8 cellular contexts compared by ENCODE assay signal in genomic region chr9:99221623-99222415, GRCh38. TPM values are rescaled to one million over a fixed set of nuclear protein-coding genes. Genes with fewer than 3 reads are reported as not detected.
A peak's percentile ranks its signal among the peaks of the same experiment; 100 is the strongest.
DNase-seq lines count a peak whose midpoint lies in the region; ATAC-seq and TF ChIP-seq lines count a peak whose summit lies in the region.

ALG2 (minus strand) TSS chr9:99221942; CDS start chr9:99221894, 48 bp downstream.
SEC61B (plus strand) TSS chr9:99222282; CDS start chr9:99222364, 82 bp downstream.

- H3K27me3 ChIP-seq in HUES64 (ENCODE audit: insufficient read depth, low read length) (no peaks in the 10 kb centered on the region), OCI-LY1 (ENCODE audit: insufficient read depth, low read length) (no peaks in the 10 kb centered on the region)

- H3K4me3 Mint-ChIP-seq in Calu3 (ENCODE audit: low read depth, unreplicated experiment) (peak within 1 kb of the TSS; percentile 100), endothelial cell (ENCODE audit: unreplicated experiment) (peak within 1 kb of the TSS; percentile 99), mesothelial cell of epicardium (peak within 1 kb of the TSS; percentile 96)

- no TSS peak for BruUV-seq in Calu3 (replicated peaks; lab: Mats Ljungman, UMichigan)

- H3K9ac ChIP-seq in HUES64 (ENCODE audit: low read depth, low read length) (peak within 1 kb of the TSS; percentile 93), OCI-LY1 (ENCODE audit: low read length) (peak within 1 kb of the TSS; percentile 92)

- under 1% methylated on average over 69 of the region's 69 CpGs for WGBS in HUES64

- H3K36me3 Mint-ChIP-seq in Calu3 (ENCODE audit: insufficient read depth, unreplicated experiment) = peaks cover 38% of the 10 kb centered on the region
- peaks cover 33% of the 10 kb centered on the region for H3K36me3 Mint-ChIP-seq in endothelial cell (ENCODE audit: low read depth, unreplicated experiment)
- H3K36me3 Mint-ChIP-seq in mesothelial cell of epicardium = peaks cover 25% of the 10 kb centered on the region

- no peak within 1 kb of the TSS for H2AFZ ChIP-seq in OCI-LY1 (ENCODE audit: low read length)

- H3K79me2 ChIP-seq in OCI-LY1 (ENCODE audit: insufficient read depth, low read length) = peaks cover 63% of the 10 kb centered on the region

- H3K4me2 ChIP-seq in OCI-LY1 (ENCODE audit: low read length) = peak within 1 kb of the TSS; percentile 95

- CTCF ChIA-PET in Calu3 (lab: Charles Lee) = interaction anchor here (0.6 to 1.3 kb wide), 2 partner anchors 10 to 977 kb away, joined by 5 to 7 read pairs; no protein-coding TSS in a partner anchor

- H3K27ac ChIP-seq in HUES64 (ENCODE audit: low read depth, low read length) (peak within 1 kb of the TSS; percentile 95), OCI-LY1 (ENCODE audit: low read depth, low read length, poor library complexity, severe bottlenecking) (peak within 1 kb of the TSS; percentile 74)

- H3K9me3 Mint-ChIP-seq in Calu3 (ENCODE audit: low read depth, unreplicated experiment) (no peaks in the 10 kb centered on the region), endothelial cell (ENCODE audit: unreplicated experiment) (no peaks in the 10 kb centered on the region), mesothelial cell of epicardium (no peaks in the 10 kb centered on the region)

- peak within 1 kb of the TSS; percentile 93 for H3K4me3 ChIP-seq in HUES64 (ENCODE audit: low read length)
- H3K4me3 ChIP-seq in OCI-LY1 (ENCODE audit: low read depth, low read length, poor library complexity, severe bottlenecking) = peak within 1 kb of the TSS; percentile 85

- H3K27ac Mint-ChIP-seq in Calu3 (ENCODE audit: unreplicated experiment) (peak within 1 kb of the TSS; percentile 98), endothelial cell (ENCODE audit: unreplicated experiment) (peak within 1 kb of the TSS; percentile 99), mesothelial cell of epicardium (peak within 1 kb of the TSS; percentile 100)

- H3K4me1 ChIP-seq in HUES64 (ENCODE audit: insufficient read depth, low read length) = peaks cover 4% of the 10 kb centered on the region; the same call in 1 of the 2 replicates
- H3K4me1 ChIP-seq in OCI-LY1 (ENCODE audit: insufficient read depth, low read length, severe bottlenecking) = peaks cover 47% of the 10 kb centered on the region

- H3K9me3 ChIP-seq in HUES64 (ENCODE audit: insufficient read depth, low read depth, low read length) (no peaks in the 10 kb centered on the region), OCI-LY1 (ENCODE audit: low read length) (no peaks in the 10 kb centered on the region)

- H3K27me3 Mint-ChIP-seq in Calu3 (ENCODE audit: unreplicated experiment) (no peaks in the 10 kb centered on the region), endothelial cell (ENCODE audit: unreplicated experiment) (peaks cover 9% of the 10 kb centered on the region), mesothelial cell of epicardium (ENCODE audit: low read depth) (no peaks in the 10 kb centered on the region)

- peak; percentile 88 for DNase-seq in Calu3
- peak; percentile 96 for DNase-seq in activated CD8-positive, alpha-beta memory T cell treated with anti-CD3 and anti-CD28 coated beads, Interleukin-2, amount 50 U/mL, for 48 hours
- peak; percentile 94 for DNase-seq in endothelial cell (ENCODE audit: low spot score)
- DNase-seq in mesothelial cell of epicardium (ENCODE audit: low spot score in 2 of 2, unreplicated experiment in 2 of 2) = peak; percentile 84 to 89
- peak; percentile 90 to 91 for DNase-seq in stimulated activated CD8-positive, alpha-beta memory T cell treated with anti-CD3 and anti-CD28 coated beads, Interleukin-15, amount 100 ng/mL, for 48 hours (ENCODE audit: low read depth in 2 of 2)

- intact Hi-C loops in Calu3 (cut with micrococcal nuclease; ENCODE audit: unreplicated experiment) = no loop called here

- no peaks in the 10 kb centered on the region for H4K20me1 ChIP-seq in OCI-LY1 (ENCODE audit: insufficient read depth, low read length)

- H3K4me1 Mint-ChIP-seq in Calu3 (ENCODE audit: low read depth, unreplicated experiment) = peaks cover 15% of the 10 kb centered on the region
- H3K4me1 Mint-ChIP-seq in endothelial cell (ENCODE audit: unreplicated experiment) = peaks cover 44% of the 10 kb centered on the region
- peaks cover 34% of the 10 kb centered on the region for H3K4me1 Mint-ChIP-seq in mesothelial cell of epicardium

- TF ChIP-seq CTCF in Calu3 (IDR thresholded peaks at IDR 0.05; ENCODE audit: unreplicated experiment) = no peak
- no peak for TF ChIP-seq CTCF in OCI-LY1 (IDR thresholded peaks at IDR 0.05; ENCODE audit: low read length)
- TF ChIP-seq CTCF in endothelial cell (IDR thresholded peaks at IDR 0.05; ENCODE audit: unreplicated experiment) = no peak
- TF ChIP-seq CTCF in mesothelial cell of epicardium (IDR thresholded peaks at IDR 0.05; ENCODE audit: unreplicated experiment) = no peak

- no peaks in the 10 kb centered on the region for H3K9me2 ChIP-seq in OCI-LY1 (ENCODE audit: low read depth, low read length)

- peak; percentile 90 for ATAC-seq in GM21447 (IDR thresholded peaks at IDR 0.05; ENCODE audit: unreplicated experiment)

- H3F3A ChIP-seq in OCI-LY1 (ENCODE audit: insufficient read depth, low read length) = no peaks in the 10 kb centered on the region

- H3K36me3 ChIP-seq in HUES64 (ENCODE audit: insufficient read depth, low read length) = peaks cover 44% of the 10 kb centered on the region
- peaks cover 59% of the 10 kb centered on the region for H3K36me3 ChIP-seq in OCI-LY1 (ENCODE audit: insufficient read depth, low read length)

RNA-seq across cellular contexts. Expression of gene ALG2, which starts in this region (rescaled TPM):
- total RNA-seq in Calu3 (2022) (27.0 and 27.1 TPM in 2 replicates), endothelial cell (ENCODE audit: unreplicated experiment) (28.9 TPM), mesothelial cell of epicardium (28.6 to 31.2 TPM (median 29.6 TPM) in 3 replicates)
- polyA plus RNA-seq in HUES64 (2013, experiment 1 of 2) = 19.7 TPM
- polyA plus RNA-seq in HUES64 (2013, experiment 2 of 2) = 19.1 TPM

RNA-seq across cellular contexts. Expression of gene SEC61B, which starts in this region (rescaled TPM):
- 85.5 and 101 TPM in 2 replicates for total RNA-seq in Calu3 (2022)
- 204 TPM for polyA plus RNA-seq in HUES64 (2013, experiment 1 of 2)
- 185 TPM for polyA plus RNA-seq in HUES64 (2013, experiment 2 of 2)
- total RNA-seq in endothelial cell (ENCODE audit: unreplicated experiment) = 203 TPM
- 130 to 139 TPM (median 132 TPM) in 3 replicates for total RNA-seq in mesothelial cell of epicardium

Comparison
In these comparisons a context has a peak if more than half of its experiments do, and no peak if none do; other contexts are left out.
1. Peak in every context shown above with its lines: DNase-seq, ATAC-seq, H3K4me3 ChIP-seq and H3K27ac ChIP-seq.